In the genomic region with DNA sequence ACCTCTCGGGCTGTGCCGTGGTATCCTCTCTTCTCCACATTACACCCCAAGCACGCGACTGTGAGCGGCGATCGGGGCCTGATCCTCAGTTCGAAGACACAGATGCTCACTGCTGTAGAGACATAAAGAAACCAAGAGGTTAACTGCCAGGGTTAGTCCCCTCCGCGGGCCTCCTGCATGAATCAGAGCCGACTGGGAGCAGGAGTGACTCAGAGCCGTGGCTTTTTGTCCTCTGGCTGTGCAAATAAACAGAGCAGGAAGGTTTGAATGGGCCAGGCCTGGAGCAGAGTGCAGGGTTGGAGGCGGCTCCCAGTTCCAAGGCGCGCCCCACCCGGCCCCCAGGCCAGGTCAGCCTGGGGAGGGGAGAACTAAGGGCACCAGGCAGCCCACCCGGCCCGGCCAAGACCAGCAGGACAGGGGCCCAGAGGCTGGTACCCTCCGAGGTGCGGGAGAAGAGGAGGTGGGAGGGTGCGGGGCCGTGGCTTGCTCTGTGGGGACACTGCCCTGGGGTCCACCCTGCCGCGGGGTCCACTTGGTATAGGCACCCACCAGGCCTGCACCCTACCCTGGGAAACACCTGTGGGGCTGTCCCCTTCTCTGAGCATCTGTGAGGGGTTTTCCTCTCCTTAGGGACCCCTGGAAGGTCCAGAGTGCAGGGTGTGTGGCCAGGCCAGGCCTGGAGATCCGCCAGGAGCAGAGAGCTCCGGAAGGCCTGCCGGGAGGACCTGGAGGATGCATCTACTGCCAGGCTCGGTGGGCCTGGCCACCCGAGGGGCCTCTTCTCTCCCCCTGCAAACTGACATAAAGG, we compare ENCODE assay signal across 9 cellular contexts. TPM values are rescaled to one million over a fixed set of nuclear protein-coding genes. Genes with fewer than 3 reads are reported as not detected.
A peak's percentile ranks its signal among the peaks of the same experiment; 100 is the strongest.
DNase-seq lines count a peak whose midpoint lies in the region; ATAC-seq and TF ChIP-seq lines count a peak whose summit lies in the region.
"Had no signal": no experiment of that assay in that cellular context is flagged by ENCODE, and none has a peak within 500 bp of the region (broad histone marks: within the 10 kb centered on the region; RNA-seq: fewer than 3 reads in every experiment).

No MANE protein-coding gene starts in this region.

- WGBS in mesendoderm (ENCODE audit: extremely low coverage, insufficient coverage, low lambda C conversion rate), result no CpG with 5 or more reads among the region's 29 CpGs

- peaks cover 14 to 30% of the 10 kb centered on the region in 2 donors for H3K27me3 Mint-ChIP-seq in stimulated activated naive B cell treated with anti-CD40 and anti-IgM and Interleukin-4, amounts not matched to agents 10 μg/mL and 1 μg/mL and 100 μg/mL, for 72 hours

- H3K4me1 Mint-ChIP-seq in stimulated activated naive B cell treated with anti-CD40 and anti-IgM and Interleukin-4, amounts not matched to agents 10 μg/mL and 1 μg/mL and 100 μg/mL, for 72 hours, result peaks cover 0 to 5% of the 10 kb centered on the region in 2 donors

- H3K36me3 ChIP-seq in mesendoderm (ENCODE audit: control insufficient read depth, insufficient read depth, low read length) (no peaks in the 10 kb centered on the region), WERI-Rb-1 (no peaks in the 10 kb centered on the region)

- no peaks in the 10 kb centered on the region for H3K79me2 ChIP-seq in mesendoderm (ENCODE audit: control insufficient read depth, insufficient read depth, low read length)

- H3K27ac ChIP-seq in mesendoderm (ENCODE audit: low read depth, low read length) (no peak overlapping the region), WERI-Rb-1 (no peak overlapping the region)

- H3K4me3 ChIP-seq in mesendoderm (ENCODE audit: low read length) (no peak overlapping the region), WERI-Rb-1 (ENCODE audit: low read depth, low read length) (no peak overlapping the region)

- H3K4me1 ChIP-seq in mesendoderm (ENCODE audit: control insufficient read depth, low read depth, low read length), result peaks cover 5% of the 10 kb centered on the region

- DNase-seq in HCEC 1CT, result peak; percentile 99
- peak; percentile 95 for DNase-seq in dermis blood vessel endothelial cell
- peak; percentile 96 for DNase-seq in mesendoderm
- no peak for DNase-seq in stimulated activated naive B cell treated with anti-CD40 and anti-IgM and Interleukin-4, amounts not matched to agents 10 μg/mL and 1 μg/mL and 100 μg/mL, for 72 hours
- no peak for DNase-seq in WERI-Rb-1

- no peak overlapping the region for H3K4me3 Mint-ChIP-seq in stimulated activated naive B cell treated with anti-CD40 and anti-IgM and Interleukin-4, amounts not matched to agents 10 μg/mL and 1 μg/mL and 100 μg/mL, for 72 hours
- H3K4me3 Mint-ChIP-seq: T-helper 1 cell treated with Interleukin-12 subunit alpha and Interleukin-12 subunit beta and Interleukin-4 antibody, amounts not matched to agents 30 μg/mL and 1 μg/mL, for 36 hours had no signal

- H3K9me3 ChIP-seq in WERI-Rb-1 (ENCODE audit: severe bottlenecking), result no peaks in the 10 kb centered on the region

- no peak overlapping the region for H2BK120ac ChIP-seq in mesendoderm (ENCODE audit: low read depth, low read length)

- H2AK5ac ChIP-seq in mesendoderm (ENCODE audit: low read length), result no peak overlapping the region

- no peak overlapping the region for H2BK15ac ChIP-seq in mesendoderm (replicated peaks; ENCODE audit: low read depth)

- TF ChIP-seq CTCF in WERI-Rb-1 (IDR thresholded peaks at IDR 0.05; ENCODE audit: low read depth, low read length), result no peak

- no peaks in the 10 kb centered on the region for H3K36me3 Mint-ChIP-seq in stimulated activated naive B cell treated with anti-CD40 and anti-IgM and Interleukin-4, amounts not matched to agents 10 μg/mL and 1 μg/mL and 100 μg/mL, for 72 hours

- H4K5ac ChIP-seq in mesendoderm (ENCODE audit: low read length), result no peak overlapping the region

- no peaks in the 10 kb centered on the region for H3K27me3 ChIP-seq in mesendoderm (ENCODE audit: insufficient read depth, low read length, poor library complexity)
- H3K27me3 ChIP-seq in WERI-Rb-1 (ENCODE audit: insufficient read depth, low read depth, severe bottlenecking), result peaks cover 100% of the 10 kb centered on the region

- H3K4ac ChIP-seq in mesendoderm (ENCODE audit: low read depth, low read length), result peak overlapping the region; percentile 20

- H3K79me1 ChIP-seq in mesendoderm (ENCODE audit: low read length), result no peaks in the 10 kb centered on the region

- H3K4me2 ChIP-seq in mesendoderm (ENCODE audit: low read length), result no peak overlapping the region

- no peak overlapping the region for H2BK5ac ChIP-seq in mesendoderm (ENCODE audit: low read length)

- ATAC-seq in stimulated activated naive B cell treated with anti-CD40 and anti-IgM and Interleukin-4, amounts not matched to agents 10 μg/mL and 1 μg/mL and 100 μg/mL, for 72 hours (replicated peaks), result peak; percentile 34 to 40
- ATAC-seq in HG03159 (IDR thresholded peaks at IDR 0.05; ENCODE audit: unreplicated experiment), result no peak
- no peak for ATAC-seq in HG02642 (IDR thresholded peaks at IDR 0.05; ENCODE audit: poor library complexity, unreplicated experiment)

- H3K23ac ChIP-seq in mesendoderm (ENCODE audit: low read length), result no peak overlapping the region

- peak overlapping the region; percentile 75 for H3K56ac ChIP-seq in mesendoderm (ENCODE audit: low read length)

- H3K18ac ChIP-seq in mesendoderm (ENCODE audit: low read length), result peak overlapping the region; percentile 62

- no peak overlapping the region for H3K27ac Mint-ChIP-seq in stimulated activated naive B cell treated with anti-CD40 and anti-IgM and Interleukin-4, amounts not matched to agents 10 μg/mL and 1 μg/mL and 100 μg/mL, for 72 hours
- H3K27ac Mint-ChIP-seq: T-helper 1 cell treated with Interleukin-12 subunit alpha and Interleukin-12 subunit beta and Interleukin-4 antibody, amounts not matched to agents 30 μg/mL and 1 μg/mL, for 36 hours had no signal

- no peak overlapping the region for H3K9ac ChIP-seq in mesendoderm (ENCODE audit: low read length)

- no peak overlapping the region for H4K8ac ChIP-seq in mesendoderm (ENCODE audit: low read depth, low read length)

- H3K9me3 Mint-ChIP-seq in stimulated activated naive B cell treated with anti-CD40 and anti-IgM and Interleukin-4, amounts not matched to agents 10 μg/mL and 1 μg/mL and 100 μg/mL, for 72 hours, result no peaks in the 10 kb centered on the region
- H3K9me3 Mint-ChIP-seq: T-helper 1 cell treated with Interleukin-12 subunit alpha and Interleukin-12 subunit beta and Interleukin-4 antibody, amounts not matched to agents 30 μg/mL and 1 μg/mL, for 36 hours had no signal

TF ChIP-seq in PFSK-1, 5 proteins besides CTCF, POLR2A, EP300 and RAD21:
- TF ChIP-seq, protein P1, sequence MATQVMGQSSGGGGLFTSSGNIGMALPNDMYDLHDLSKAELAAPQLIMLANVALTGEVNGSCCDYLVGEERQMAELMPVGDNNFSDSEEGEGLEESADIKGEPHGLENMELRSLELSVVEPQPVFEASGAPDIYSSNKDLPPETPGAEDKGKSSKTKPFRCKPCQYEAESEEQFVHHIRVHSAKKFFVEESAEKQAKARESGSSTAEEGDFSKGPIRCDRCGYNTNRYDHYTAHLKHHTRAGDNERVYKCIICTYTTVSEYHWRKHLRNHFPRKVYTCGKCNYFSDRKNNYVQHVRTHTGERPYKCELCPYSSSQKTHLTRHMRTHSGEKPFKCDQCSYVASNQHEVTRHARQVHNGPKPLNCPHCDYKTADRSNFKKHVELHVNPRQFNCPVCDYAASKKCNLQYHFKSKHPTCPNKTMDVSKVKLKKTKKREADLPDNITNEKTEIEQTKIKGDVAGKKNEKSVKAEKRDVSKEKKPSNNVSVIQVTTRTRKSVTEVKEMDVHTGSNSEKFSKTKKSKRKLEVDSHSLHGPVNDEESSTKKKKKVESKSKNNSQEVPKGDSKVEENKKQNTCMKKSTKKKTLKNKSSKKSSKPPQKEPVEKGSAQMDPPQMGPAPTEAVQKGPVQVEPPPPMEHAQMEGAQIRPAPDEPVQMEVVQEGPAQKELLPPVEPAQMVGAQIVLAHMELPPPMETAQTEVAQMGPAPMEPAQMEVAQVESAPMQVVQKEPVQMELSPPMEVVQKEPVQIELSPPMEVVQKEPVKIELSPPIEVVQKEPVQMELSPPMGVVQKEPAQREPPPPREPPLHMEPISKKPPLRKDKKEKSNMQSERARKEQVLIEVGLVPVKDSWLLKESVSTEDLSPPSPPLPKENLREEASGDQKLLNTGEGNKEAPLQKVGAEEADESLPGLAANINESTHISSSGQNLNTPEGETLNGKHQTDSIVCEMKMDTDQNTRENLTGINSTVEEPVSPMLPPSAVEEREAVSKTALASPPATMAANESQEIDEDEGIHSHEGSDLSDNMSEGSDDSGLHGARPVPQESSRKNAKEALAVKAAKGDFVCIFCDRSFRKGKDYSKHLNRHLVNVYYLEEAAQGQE (IDR thresholded peaks at IDR 0.05; ENCODE audit: insufficient read depth in 1 of 2, low read depth in 2 of 2, low read length in 2 of 2), result peak in 1 of 2 experiments; percentile 43; a peak in 1 of 4 replicates
- no peak for TF ChIP-seq FOXP2 (optimal IDR thresholded peaks at IDR 0.05; ENCODE audit: borderline replicate concordance, extremely low read depth, extremely low read length, insufficient read depth)
- peak; percentile 85; the same call in 1 of the 2 replicates for TF ChIP-seq SIN3A (IDR thresholded peaks at IDR 0.05; ENCODE audit: borderline replicate concordance, insufficient read depth, low read length)
- peak; percentile 60 for TF ChIP-seq POLR2AphosphoS5 (IDR thresholded peaks at IDR 0.05; ENCODE audit: low read depth, low read length)
- TF ChIP-seq TAF1 (IDR thresholded peaks at IDR 0.05; ENCODE audit: borderline replicate concordance, insufficient read depth, low read length), result peak; percentile 43; the same call in 1 of the 2 replicates
TF ChIP-seq in PFSK-1: peak in this region for 4.

RNA-seq across cellular contexts. Expression of gene TWIST2, which starts 16.5 kb away (rescaled TPM):
- 142 TPM for polyA plus RNA-seq in PFSK-1 (2012; ENCODE audit: insufficient read length, low read depth)
- total RNA-seq in dermis blood vessel endothelial cell, result 0.56 TPM in 1 of 2 replicates, not detected in the other
- polyA plus RNA-seq in mesendoderm (2013, experiment 1 of 2), result 2.9 TPM
- polyA plus RNA-seq in mesendoderm (2013, experiment 2 of 2), result 3.1 TPM

Comparison
In these comparisons a context has a peak if more than half of its experiments do, and no peak if none do; other contexts are left out.
1. DNase-seq: peak in HCEC 1CT (single experiment), dermis blood vessel endothelial cell (single experiment) and mesendoderm (single experiment); none in stimulated activated naive B cell treated with anti-CD40 and anti-IgM and Interleukin-4, amounts not matched to agents 10 μg/mL and 1 μg/mL and 100 μg/mL, for 72 hours (single experiment) and WERI-Rb-1 (single experiment).
2. ATAC-seq: peak in stimulated activated naive B cell treated with anti-CD40 and anti-IgM and Interleukin-4, amounts not matched to agents 10 μg/mL and 1 μg/mL and 100 μg/mL, for 72 hours (2 of 2); none in HG03159 (single experiment) and HG02642 (single experiment).